In genomic region chr19:12974301-12975220, GRCh38 we compare ENCODE assay signal across 21 cellular contexts. TPM values are rescaled to one million over a fixed set of nuclear protein-coding genes. Genes with fewer than 3 reads are reported as not detected.
DNase-seq lines count a peak whose midpoint lies in the region; ATAC-seq and TF ChIP-seq lines count a peak whose summit lies in the region.
"Had no signal": no experiment of that assay in that cellular context is flagged by ENCODE, and none has a peak within 500 bp of the region (broad histone marks: within the 10 kb centered on the region; RNA-seq: fewer than 3 reads in every experiment).

No MANE protein-coding gene starts in this region.

- peaks cover 19% of the 10 kb centered on the region for H3K4me1 Mint-ChIP-seq in stimulated activated naive CD8-positive, alpha-beta T cell treated with anti-CD3 and anti-CD28 coated beads, Interleukin-15, amount 100 ng/mL, for 72 hours

- H3K27ac Mint-ChIP-seq in stimulated activated naive CD8-positive, alpha-beta T cell treated with anti-CD3 and anti-CD28 coated beads, Interleukin-15, amount 100 ng/mL, for 72 hours: peak overlapping the region in 1 of 2 donors; percentile 80
- H3K27ac Mint-ChIP-seq: activated T-helper 17 cell treated with anti-CD3 and anti-CD28 coated beads, Interleukin-2, amount 50 U/mL, for 72 hours; naive thymus-derived CD4-positive, alpha-beta T cell; stimulated activated memory B cell treated with anti-CD40 and anti-IgM and Interleukin-4, amounts not matched to agents 10 μg/mL and 1 μg/mL and 100 μg/mL, for 72 hours had no signal

- 37 to 90% methylated on average over 2 to 4 of the region's 19 CpGs for WGBS in gastroesophageal sphincter (ENCODE audit: low coverage in 1 of 2), 2 donors

- no peak for TF ChIP-seq EP300 in gastroesophageal sphincter (IDR thresholded peaks at IDR 0.05)

- H4K20me1 ChIP-seq in PC-9 (ENCODE audit: insufficient read depth): no peaks in the 10 kb centered on the region

- POLR2A ChIA-PET in PC-9 (lab: Charles Lee; ENCODE audit: unreplicated experiment): no interaction called here

- H3K27ac ChIP-seq in PC-9 (no peak overlapping the region), gastroesophageal sphincter (no peak overlapping the region)
- H3K27ac ChIP-seq: foreskin keratinocyte, lower lobe of right lung, tibial nerve, WERI-Rb-1 had no signal

- intact Hi-C loops in PC-9 (cut with micrococcal nuclease; ENCODE audit: unreplicated experiment): loop anchor here (5.0 kb wide), 2 partner anchors 303 to 458 kb away; no protein-coding TSS in a partner anchor

- ATAC-seq in gastroesophageal sphincter (peak; percentile 17), HG02678 (IDR thresholded peaks at IDR 0.05; ENCODE audit: unreplicated experiment) (no peak), HG03378 (IDR thresholded peaks at IDR 0.05; ENCODE audit: unreplicated experiment) (no peak)
- ATAC-seq in stimulated activated naive CD8-positive, alpha-beta T cell treated with anti-CD3 and anti-CD28 coated beads, Interleukin-15, amount 100 ng/mL, for 72 hours: no peak
- ATAC-seq: activated T-helper 17 cell treated with anti-CD3 and anti-CD28 coated beads, Interleukin-2, amount 50 U/mL, for 72 hours; foreskin keratinocyte; naive thymus-derived CD4-positive, alpha-beta T cell; stimulated activated memory B cell treated with anti-CD40 and anti-IgM and Interleukin-4, amounts not matched to agents 10 μg/mL and 1 μg/mL and 100 μg/mL, for 72 hours had no signal

- H3K4me3 ChIP-seq in PC-9: no peak overlapping the region
- no peak overlapping the region for H3K4me3 ChIP-seq in gastroesophageal sphincter
- H3K4me3 ChIP-seq: lower lobe of right lung, tibial nerve had no signal

- H3K4me3 Mint-ChIP-seq in stimulated activated naive CD8-positive, alpha-beta T cell treated with anti-CD3 and anti-CD28 coated beads, Interleukin-15, amount 100 ng/mL, for 72 hours: no peak overlapping the region
- H3K4me3 Mint-ChIP-seq: activated T-helper 17 cell treated with anti-CD3 and anti-CD28 coated beads, Interleukin-2, amount 50 U/mL, for 72 hours; naive thymus-derived CD4-positive, alpha-beta T cell; stimulated activated memory B cell treated with anti-CD40 and anti-IgM and Interleukin-4, amounts not matched to agents 10 μg/mL and 1 μg/mL and 100 μg/mL, for 72 hours had no signal

- peaks cover 5% of the 10 kb centered on the region; the same call in 1 of the 2 replicates for H3F3A ChIP-seq in PC-9 (ENCODE audit: insufficient read depth, low read depth)

- H3K9me3 Mint-ChIP-seq in stimulated activated naive CD8-positive, alpha-beta T cell treated with anti-CD3 and anti-CD28 coated beads, Interleukin-15, amount 100 ng/mL, for 72 hours: no peaks in the 10 kb centered on the region
- H3K9me3 Mint-ChIP-seq: activated T-helper 17 cell treated with anti-CD3 and anti-CD28 coated beads, Interleukin-2, amount 50 U/mL, for 72 hours; stimulated activated memory B cell treated with anti-CD40 and anti-IgM and Interleukin-4, amounts not matched to agents 10 μg/mL and 1 μg/mL and 100 μg/mL, for 72 hours had no signal

- H3K79me2 ChIP-seq in PC-9 (ENCODE audit: low read depth): no peaks in the 10 kb centered on the region

- H3K27me3 Mint-ChIP-seq in stimulated activated naive CD8-positive, alpha-beta T cell treated with anti-CD3 and anti-CD28 coated beads, Interleukin-15, amount 100 ng/mL, for 72 hours: peaks cover 33% of the 10 kb centered on the region

- H3K9me3 ChIP-seq in PC-9 (ENCODE audit: insufficient read depth, low read depth) (no peaks in the 10 kb centered on the region), gastroesophageal sphincter (no peaks in the 10 kb centered on the region)
- H3K9me3 ChIP-seq: lower lobe of right lung, tibial nerve had no signal

- 0 out of 2 replicates have a peak overlapping the region, but pooled peaks have one; percentile 12 for H3K4me2 ChIP-seq in PC-9

- no peak overlapping the region for H2AFZ ChIP-seq in PC-9

- no TSS peak for BruUV-seq in PC-9 (replicated peaks; lab: Mats Ljungman, UMichigan)

- H3K27me3 ChIP-seq in PC-9 (ENCODE audit: insufficient read depth, low read depth) (no peaks in the 10 kb centered on the region), gastroesophageal sphincter (no peaks in the 10 kb centered on the region)
- H3K27me3 ChIP-seq: foreskin keratinocyte, tibial nerve had no signal

- H3K36me3 ChIP-seq in PC-9 (ENCODE audit: low read depth) (no peaks in the 10 kb centered on the region), gastroesophageal sphincter (no peaks in the 10 kb centered on the region)
- H3K36me3 ChIP-seq: lower lobe of right lung, tibial nerve, WERI-Rb-1 had no signal

- no peaks in the 10 kb centered on the region for H3K9me2 ChIP-seq in PC-9 (ENCODE audit: insufficient read depth)

- TF ChIP-seq POLR2A in gastroesophageal sphincter (IDR thresholded peaks at IDR 0.05): no peak

- CTCF ChIA-PET in PC-9 (lab: Charles Lee): interaction anchor here (0.6 kb wide), 1 partner anchor 221 kb away, joined by 4 read pairs; no protein-coding TSS in a partner anchor

- TF ChIP-seq CTCF in PC-9 (conservative IDR thresholded peaks at IDR 0.05) (no peak), gastroesophageal sphincter (IDR thresholded peaks at IDR 0.05) (no peak)

- DNase-seq in DMS 273 (lab: John Stamatoyannopoulos, UW; ENCODE audit: unreplicated experiment): peak; percentile 97
- peak; percentile 55 for DNase-seq in HK-2 (ENCODE audit: unreplicated experiment)
- DNase-seq in PC-9: no peak
- no peak for DNase-seq in SIG-M5 treated with dmso at 0.1 percent for 504 hours (lab: John Stamatoyannopoulos, UW; ENCODE audit: unreplicated experiment)
- no peak for DNase-seq in stimulated activated naive CD8-positive, alpha-beta T cell treated with anti-CD3 and anti-CD28 coated beads, Interleukin-15, amount 100 ng/mL, for 72 hours
- DNase-seq: activated CD8-positive, alpha-beta memory T cell treated with anti-CD3 and anti-CD28 coated beads for 24 hours; foreskin keratinocyte; lower lobe of right lung; naive thymus-derived CD4-positive, alpha-beta T cell; NCI-H2029; NCI-H748 treated with DMSO at 0.1 percent for 48 hours; WERI-Rb-1 had no signal

- H3K4me1 ChIP-seq in PC-9 (replicated peaks; ENCODE audit: insufficient read depth): no peaks in the 10 kb centered on the region
- H3K4me1 ChIP-seq in gastroesophageal sphincter: peaks cover 0 to 21% (median 2%) of the 10 kb centered on the region in 3 donors
- H3K4me1 ChIP-seq: foreskin keratinocyte had no signal

RNA-seq across cellular contexts. Expression of gene DAND5, which starts 5.2 kb away (rescaled TPM):
- total RNA-seq in PC-9 (2021) (0.20 and 0.28 TPM in 2 replicates), gastroesophageal sphincter (under 1 TPM in 1 of 4 donors, not detected in 3; 0.35 TPM)
- total RNA-seq: HT-29; MCF 10A; naive thymus-derived CD4-positive, alpha-beta T cell; RPMI7951; tibial nerve had no signal

RNA-seq across cellular contexts. Expression of gene GADD45GIP1, which starts 17.5 kb away (rescaled TPM):
- total RNA-seq in PC-9 (2021) (29.1 and 32.5 TPM in 2 replicates), gastroesophageal sphincter (10 to 100 TPM; 32.2 to 43.6 (median 36.9) TPM)

RNA-seq across cellular contexts. Expression of gene NFIX, which starts 20.7 kb away (rescaled TPM):
- total RNA-seq in PC-9 (2021): 19.7 and 24.2 TPM in 2 replicates
- total RNA-seq in gastroesophageal sphincter: 100 to 1,000 TPM in 1 of 4 donors, 10 to 100 TPM in 3; 44.7 to 145 (median 72.4) TPM

RNA-seq across cellular contexts. Expression of gene RAD23A, which starts 28.9 kb away (rescaled TPM):
- 186 and 187 TPM in 2 replicates for total RNA-seq in PC-9 (2021)
- total RNA-seq in gastroesophageal sphincter: 100 to 1,000 TPM; 133 to 219 (median 158) TPM

RNA-seq across cellular contexts. Expression of gene CALR, which starts 36.2 kb away (rescaled TPM):
- total RNA-seq in PC-9 (2021) (606 and 727 TPM in 2 replicates), gastroesophageal sphincter (100 to 1,000 TPM; 218 to 410 (median 280) TPM)

Comparison
In these comparisons a context has a peak if more than half of its experiments do, and no peak if none do; other contexts are left out.
1. DNase-seq: peak in DMS 273 (single experiment) and HK-2 (single experiment); none in PC-9 (0 of 2), SIG-M5 treated with dmso at 0.1 percent for 504 hours (single experiment) and stimulated activated naive CD8-positive, alpha-beta T cell treated with anti-CD3 and anti-CD28 coated beads, Interleukin-15, amount 100 ng/mL, for 72 hours (0 of 2).